ENCODE assay signal across 1 cellular context in genomic region chr1:178238722-178239510, GRCh38.
TF ChIP-seq lines count a peak whose summit lies in the region.

No MANE protein-coding gene starts in this region.

TF ChIP-seq in SK-N-SH, 30 proteins besides CTCF, POLR2A, EP300 and RAD21 (continued from another document):
- no peak for TF ChIP-seq EZH2phosphoT487 (IDR thresholded peaks at IDR 0.05; ENCODE audit: borderline replicate concordance, low read depth)
- TF ChIP-seq YY1 (IDR thresholded peaks at IDR 0.05; ENCODE audit: low read depth) = no peak
- no peak for TF ChIP-seq SMC3 (IDR thresholded peaks at IDR 0.05; ENCODE audit: low read depth, low read length)
- TF ChIP-seq RCOR1 (IDR thresholded peaks at IDR 0.05; ENCODE audit: low read length) = no peak
